In genomic region chr9:762217-762616, GRCh38 we compare ENCODE assay signal across 14 cellular contexts.
"Had no signal": no experiment of that assay in that cellular context is flagged by ENCODE, and none has a peak within 500 bp of the region (broad histone marks: within the 10 kb centered on the region; RNA-seq: fewer than 3 reads in every experiment).

No MANE protein-coding gene starts in this region.

- H3K27ac ChIP-seq: esophagus muscularis mucosa, gastrocnemius medialis, heart right ventricle, ovary, testis, transverse colon had no signal

- DNase-seq: effector memory CD4-positive, alpha-beta T cell; gastrocnemius medialis; heart right ventricle; hypothalamus; mammary epithelial cell; naive thymus-derived CD4-positive, alpha-beta T cell; ovary; right cardiac atrium; stimulated activated CD4-positive, alpha-beta T cell treated with anti-CD3 and anti-CD28 coated beads, Interleukin-2, amount 100 ng/mL, for 48 hours; stimulated activated naive CD4-positive, alpha-beta T cell treated with Interleukin-2 at 50 U/mL for 16 hours; testis; transverse colon had no signal

- H3K36me3 ChIP-seq: esophagus muscularis mucosa, gastrocnemius medialis, heart right ventricle, ovary, transverse colon had no signal

- H3K9me3 ChIP-seq: esophagus muscularis mucosa, gastrocnemius medialis, heart right ventricle, ovary, testis, transverse colon had no signal

- H3K4me3 ChIP-seq: esophagus muscularis mucosa, gastrocnemius medialis, heart right ventricle, ovary, smooth muscle cell, testis, transverse colon had no signal

- H3K4me1 ChIP-seq: testis had no signal

- H3K27me3 ChIP-seq: gastrocnemius medialis, ovary, testis had no signal

- ATAC-seq: gastrocnemius medialis; heart right ventricle; naive thymus-derived CD4-positive, alpha-beta T cell had no signal
